Comparison of ENCODE assay signal across 27 cellular contexts in the genomic region with DNA sequence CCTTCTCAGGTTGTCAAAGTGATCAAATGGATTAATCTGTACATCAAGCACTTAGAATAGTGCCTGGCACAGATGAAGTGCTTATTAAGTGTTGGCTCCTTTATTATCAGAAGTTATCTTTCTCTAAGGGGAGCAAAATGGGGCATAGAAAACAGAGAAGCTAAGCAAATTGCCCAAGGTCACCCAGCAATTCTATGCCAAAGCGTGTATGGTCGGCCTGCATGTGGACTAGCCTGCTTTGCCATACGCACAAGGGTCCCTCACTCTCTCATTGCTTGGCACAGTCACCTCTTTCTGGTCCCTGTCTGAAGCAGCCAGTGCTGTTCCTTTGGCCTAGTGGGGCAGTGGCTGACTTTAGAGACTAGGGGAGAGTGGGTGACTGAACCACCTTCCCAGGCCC. TPM values are rescaled to one million over a fixed set of nuclear protein-coding genes. Genes with fewer than 3 reads are reported as not detected.
"Had no signal": no experiment of that assay in that cellular context is flagged by ENCODE, and none has a peak within 500 bp of the region (broad histone marks: within the 10 kb centered on the region; RNA-seq: fewer than 3 reads in every experiment).

No MANE protein-coding gene starts in this region.

- H3K36me3 Mint-ChIP-seq: mesothelial cell of epicardium; naive B cell; natural killer cell; stimulated activated effector memory CD8-positive, alpha-beta T cell treated with anti-CD3 and anti-CD28 coated beads, Interleukin-12 subunit alpha, Interleukin-12 subunit beta, amount 100 ng/mL, for 72 hours had no signal

- H3K27me3 ChIP-seq: heart right ventricle, hepatocyte, ovary, right atrium auricular region, suprapubic skin, tibial artery, upper lobe of right lung had no signal

- H3K27ac ChIP-seq: heart right ventricle, hepatocyte, left ventricle myocardium inferior, ovary, right atrium auricular region, skin epidermis, suprapubic skin, thoracic aorta, tibial artery, upper lobe of right lung had no signal

- H3K4me1 ChIP-seq: right atrium auricular region, suprapubic skin, tibial artery, upper lobe of right lung had no signal

- H3K79me2 ChIP-seq: hepatocyte had no signal

- ATAC-seq: natural killer cell; sciatic nerve; stimulated activated effector memory CD8-positive, alpha-beta T cell treated with anti-CD3 and anti-CD28 coated beads, Interleukin-12 subunit alpha, Interleukin-12 subunit beta, amount 100 ng/mL, for 72 hours; upper lobe of right lung had no signal

- H3K4me2 ChIP-seq: hepatocyte had no signal

- H3K9me3 ChIP-seq: heart right ventricle, left ventricle myocardium inferior, ovary, right atrium auricular region, suprapubic skin, thoracic aorta, tibial artery, upper lobe of right lung had no signal

- H3K36me3 ChIP-seq: heart right ventricle, left ventricle myocardium inferior, ovary, right atrium auricular region, suprapubic skin, thoracic aorta, tibial artery, upper lobe of right lung had no signal

- H3K4me1 Mint-ChIP-seq: naive B cell; nephron progenitor cell; stimulated activated effector memory CD8-positive, alpha-beta T cell treated with anti-CD3 and anti-CD28 coated beads, Interleukin-12 subunit alpha, Interleukin-12 subunit beta, amount 100 ng/mL, for 72 hours had no signal

- H3K9me3 Mint-ChIP-seq: mesothelial cell of epicardium; naive B cell; natural killer cell; nephron progenitor cell; stimulated activated effector memory CD8-positive, alpha-beta T cell treated with anti-CD3 and anti-CD28 coated beads, Interleukin-12 subunit alpha, Interleukin-12 subunit beta, amount 100 ng/mL, for 72 hours; stimulated activated naive CD8-positive, alpha-beta T cell treated with anti-CD3 and anti-CD28 coated beads, Interleukin-15, Interleukin-2, amounts not matched to agents 100 ng/mL and 50 ng/mL, for 24 hours had no signal

- FAIRE-seq: urothelium cell line had no signal

- DNase-seq: heart right ventricle; islet precursor cell; left ventricle myocardium inferior; mesendoderm; naive B cell; natural killer cell; nephron progenitor cell; nucleus accumbens; ovary; stimulated activated CD4-positive, alpha-beta T cell treated with anti-CD3 and anti-CD28 coated beads, Interleukin-4, amount 100 ng/mL, for 24 hours; stimulated activated naive CD4-positive, alpha-beta T cell; tibial artery; trophoblast cell; upper lobe of right lung had no signal

- H3K4me3 ChIP-seq: heart right ventricle, hepatocyte, left ventricle myocardium inferior, lung, ovary, right atrium auricular region, skin epidermis, suprapubic skin, thoracic aorta, tibial artery, upper lobe of right lung had no signal

- H3K27ac Mint-ChIP-seq: mesothelial cell of epicardium; naive B cell; natural killer cell; nephron progenitor cell; progenitor cell of endocrine pancreas; stimulated activated effector memory CD8-positive, alpha-beta T cell treated with anti-CD3 and anti-CD28 coated beads, Interleukin-12 subunit alpha, Interleukin-12 subunit beta, amount 100 ng/mL, for 72 hours; stimulated activated naive CD8-positive, alpha-beta T cell treated with anti-CD3 and anti-CD28 coated beads, Interleukin-15, Interleukin-2, amounts not matched to agents 100 ng/mL and 50 ng/mL, for 24 hours had no signal

- H3K27me3 Mint-ChIP-seq: stimulated activated naive CD8-positive, alpha-beta T cell treated with anti-CD3 and anti-CD28 coated beads, Interleukin-15, Interleukin-2, amounts not matched to agents 100 ng/mL and 50 ng/mL, for 24 hours had no signal

- H2AFZ ChIP-seq: hepatocyte had no signal

- H3K4me3 Mint-ChIP-seq: mesothelial cell of epicardium; naive B cell; natural killer cell; nephron progenitor cell; stimulated activated effector memory CD8-positive, alpha-beta T cell treated with anti-CD3 and anti-CD28 coated beads, Interleukin-12 subunit alpha, Interleukin-12 subunit beta, amount 100 ng/mL, for 72 hours; stimulated activated naive CD8-positive, alpha-beta T cell treated with anti-CD3 and anti-CD28 coated beads, Interleukin-15, Interleukin-2, amounts not matched to agents 100 ng/mL and 50 ng/mL, for 24 hours had no signal

RNA-seq across cellular contexts. Expression of a gene that starts 45.3 kb away (rescaled TPM):
- total RNA-seq: renal cortical epithelial cell had no signal
